1 cellular context compared by ENCODE assay signal in genomic region chr9:373759-374206, GRCh38.
A peak's percentile ranks its signal among the peaks of the same experiment; 100 is the strongest.
TF ChIP-seq lines count a peak whose summit lies in the region.

No MANE protein-coding gene starts in this region.

TF ChIP-seq in K562, 482 proteins besides CTCF, POLR2A, EP300 and RAD21 (continued from another document):
- TF ChIP-seq E2F8 (IDR thresholded peaks at IDR 0.05; ENCODE audit: low read depth, partially characterized antibody) = no peak
- TF ChIP-seq BCOR (IDR thresholded peaks at IDR 0.05) = peak; percentile 57; the same call in 1 of the 2 replicates
- no peak for TF ChIP-seq PCBP2 (IDR thresholded peaks at IDR 0.05; ENCODE audit: low read depth, low read length, poor library complexity, severe bottlenecking)
TF ChIP-seq in K562: peak in this region for 32.
